Comparison of ENCODE assay signal across 10 cellular contexts in the genomic region with DNA sequence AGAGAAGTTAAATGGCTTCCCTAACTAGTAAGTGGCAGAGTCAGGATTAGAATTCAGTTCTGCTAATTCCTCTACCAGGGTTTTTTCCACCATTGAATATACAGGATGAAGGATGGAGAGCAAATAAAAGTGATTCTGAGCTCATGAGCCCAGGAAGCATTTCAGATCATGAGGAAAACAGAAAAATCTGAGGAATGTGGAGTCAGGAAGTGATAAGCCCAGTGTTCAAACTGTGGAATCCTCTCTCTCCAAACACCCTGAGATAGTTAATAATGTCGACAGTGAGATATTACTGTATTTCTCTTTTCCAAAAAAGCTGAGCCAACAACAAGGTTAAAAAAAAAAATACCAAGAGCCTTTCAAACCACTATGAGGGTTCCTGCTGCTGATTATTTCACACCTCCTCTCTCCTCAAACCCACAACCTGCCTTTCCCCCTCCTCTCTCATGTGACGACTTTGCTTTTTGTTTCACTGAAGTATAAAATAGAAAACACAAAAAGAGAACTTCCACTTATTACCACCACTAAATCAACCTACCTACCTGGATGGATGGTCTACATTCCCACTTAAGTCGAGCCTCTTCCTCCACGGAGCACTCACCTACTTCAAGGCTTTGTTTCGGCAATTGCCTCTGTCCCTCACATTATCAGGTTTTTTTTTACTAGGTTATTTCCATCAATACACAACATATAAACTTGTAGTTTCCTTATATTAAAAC. TPM values are rescaled to one million over a fixed set of nuclear protein-coding genes. Genes with fewer than 3 reads are reported as not detected.
A peak's percentile ranks its signal among the peaks of the same experiment; 100 is the strongest.
DNase-seq lines count a peak whose midpoint lies in the region; ATAC-seq and TF ChIP-seq lines count a peak whose summit lies in the region.
"Had no signal": no experiment of that assay in that cellular context is flagged by ENCODE, and none has a peak within 500 bp of the region (broad histone marks: within the 10 kb centered on the region; RNA-seq: fewer than 3 reads in every experiment).

No MANE protein-coding gene starts in this region.

- H3K4me1 ChIP-seq in hepatocyte (ENCODE audit: insufficient read depth) (peaks cover 21% of the 10 kb centered on the region), vagina (no peaks in the 10 kb centered on the region)

- ATAC-seq in CD4-positive, alpha-beta T cell (ENCODE audit: poor library complexity), result peak; percentile 80
- no peak for ATAC-seq in HG03280 (IDR thresholded peaks at IDR 0.05; ENCODE audit: unreplicated experiment)

- no peaks in the 10 kb centered on the region for H3K9me3 ChIP-seq in CD4-positive, alpha-beta T cell (ENCODE audit: control insufficient read depth, low read length)
- no peaks in the 10 kb centered on the region for H3K9me3 ChIP-seq in hepatocyte (ENCODE audit: low read depth)
- H3K9me3 ChIP-seq in vagina, result no peaks in the 10 kb centered on the region

- peak overlapping the region; percentile 86 for H3K4me3 Mint-ChIP-seq in CD4-positive, alpha-beta T cell
- H3K4me3 Mint-ChIP-seq in chondrocyte (ENCODE audit: unreplicated experiment), result no peak overlapping the region

- H3K9me2 ChIP-seq in hepatocyte (replicated peaks; ENCODE audit: insufficient read depth), result no peaks in the 10 kb centered on the region

- TF ChIP-seq POLR2A in GM18526 (IDR thresholded peaks at IDR 0.05; ENCODE audit: extremely low read depth, insufficient read length) (peak; percentile 14), vagina (IDR thresholded peaks at IDR 0.05) (no peak)

- DNase-seq in CD4-positive, alpha-beta T cell, result peak in 3 of 10 experiments; percentile 26 to 44 (median 42)
- DNase-seq in T-helper 1 cell (peak in 4 of 5 donors; percentile 41 to 86 (median 48)), hepatocyte (ENCODE audit: low spot score) (no peak), DMS53 (lab: John Stamatoyannopoulos, UW) (no peak), chondrocyte (ENCODE audit: low spot score) (no peak), vagina (ENCODE audit: extremely low spot score in 2 of 2) (no peak)
- DNase-seq: GDM1, NCI-H1105 had no signal

- TF ChIP-seq CTCF in CD4-positive, alpha-beta T cell (IDR thresholded peaks at IDR 0.05), result no peak
- TF ChIP-seq CTCF in hepatocyte (IDR thresholded peaks at IDR 0.05; ENCODE audit: poor library complexity) (no peak), chondrocyte (IDR thresholded peaks at IDR 0.05) (no peak), vagina (IDR thresholded peaks at IDR 0.05) (no peak)

- H3K27ac ChIP-seq in CD4-positive, alpha-beta T cell (ENCODE audit: low read depth, low read length), result peak overlapping the region; percentile 72
- H3K27ac ChIP-seq in hepatocyte, result peak overlapping the region; percentile 58
- H3K27ac ChIP-seq in vagina, result no peak overlapping the region

- CTCF ChIA-PET in CD4-positive, alpha-beta T cell (lab: Charles Lee), result no interaction called here

- WGBS in hepatocyte (ENCODE audit: low lambda C conversion rate, missing lambda C conversion rate), result 70% methylated on average over 5 of the region's 5 CpGs

- intact Hi-C loops in CD4-positive, alpha-beta T cell (cut with DNase I, micrococcal nuclease), result loop anchor here (1.0 to 5.0 kb wide), 5 partner anchors 9 to 69 kb away; a partner anchor contains a TSS
- intact Hi-C loops in vagina (cut with DNase I), result no loop called here

- peak overlapping the region; percentile 97 for H3K27ac Mint-ChIP-seq in CD4-positive, alpha-beta T cell
- no peak overlapping the region for H3K27ac Mint-ChIP-seq in chondrocyte (ENCODE audit: unreplicated experiment)

- H2AFZ ChIP-seq in hepatocyte, result no peak overlapping the region

- no peaks in the 10 kb centered on the region for H3K79me2 ChIP-seq in hepatocyte

- H3K9me3 Mint-ChIP-seq in CD4-positive, alpha-beta T cell, result no peaks in the 10 kb centered on the region
- H3K9me3 Mint-ChIP-seq in chondrocyte (ENCODE audit: low read depth), result no peaks in the 10 kb centered on the region

- H3K36me3 ChIP-seq in hepatocyte (replicated peaks; ENCODE audit: insufficient read depth, low read depth) (no peaks in the 10 kb centered on the region), vagina (no peaks in the 10 kb centered on the region)

- peaks cover 97% of the 10 kb centered on the region for H3K4me1 Mint-ChIP-seq in CD4-positive, alpha-beta T cell (ENCODE audit: low read depth)
- H3K4me1 Mint-ChIP-seq in chondrocyte (ENCODE audit: low read depth), result peaks cover 15% of the 10 kb centered on the region

- no peaks in the 10 kb centered on the region for H3K27me3 ChIP-seq in CD4-positive, alpha-beta T cell (ENCODE audit: control insufficient read depth, insufficient read depth, low read length)
- H3K27me3 ChIP-seq in hepatocyte, result no peaks in the 10 kb centered on the region
- H3K27me3 ChIP-seq in vagina, result no peaks in the 10 kb centered on the region

- H3K36me3 Mint-ChIP-seq in CD4-positive, alpha-beta T cell (ENCODE audit: low read depth), result peaks cover 69% of the 10 kb centered on the region
- no peaks in the 10 kb centered on the region for H3K36me3 Mint-ChIP-seq in chondrocyte (ENCODE audit: low read depth)

- no peaks in the 10 kb centered on the region for H3K27me3 Mint-ChIP-seq in CD4-positive, alpha-beta T cell
- H3K27me3 Mint-ChIP-seq in chondrocyte (ENCODE audit: low read depth), result no peaks in the 10 kb centered on the region

- no peak overlapping the region for H3K4me2 ChIP-seq in hepatocyte

- H4K20me1 ChIP-seq in hepatocyte (ENCODE audit: insufficient read depth, poor library complexity, severe bottlenecking), result no peaks in the 10 kb centered on the region

- H3K4me3 ChIP-seq in hepatocyte (no peak overlapping the region), vagina (no peak overlapping the region)

- POLR2A ChIA-PET in CD4-positive, alpha-beta T cell (lab: Charles Lee), result interaction anchor here (1.0 to 1.2 kb wide), 5 partner anchors 8 to 37 kb away, joined by 3 to 6 read pairs (median 6); a partner anchor contains a TSS

RNA-seq across cellular contexts. Expression of a gene that starts 8.9 kb away (rescaled TPM):
- 10 to 100 TPM; 39.4 to 39.8 TPM for total RNA-seq in CD4-positive, alpha-beta T cell
- total RNA-seq in hepatocyte (0.20 and 1.2 TPM in 2 replicates), chondrocyte (not detected in 3 replicates), vagina (6.9 TPM)
- polyA plus RNA-seq in hepatocyte, result 2.1 and 2.3 TPM in 2 replicates

RNA-seq across cellular contexts. Expression of a gene that starts 58.7 kb away (rescaled TPM):
- 10 to 100 TPM; 32.7 to 36.9 TPM for total RNA-seq in CD4-positive, alpha-beta T cell
- total RNA-seq in hepatocyte (0.23 and 0.60 TPM in 2 replicates), chondrocyte (not detected in 3 replicates), vagina (8.1 TPM)
- polyA plus RNA-seq in hepatocyte, result 0.74 TPM in 1 of 2 replicates, not detected in the other

Comparison
In these comparisons a context has a peak if more than half of its experiments do, and no peak if none do; other contexts are left out.
1. DNase-seq: peak in T-helper 1 cell (4 of 5); none in hepatocyte (single experiment), DMS53 (single experiment), chondrocyte (single experiment) and vagina (0 of 2).